In genomic region chr12:49740930-49741881, GRCh38 we compare ENCODE assay signal across 1 cellular context.
TF ChIP-seq lines count a peak whose summit lies in the region.

Gene TMBIM6, plus strand, starts transcription at chr12:49741557. Its CDS starts 10,937 bp downstream, at chr12:49752494.

TF ChIP-seq in SK-N-SH, 30 proteins besides CTCF, POLR2A, EP300 and RAD21 (continued from another document):
- TF ChIP-seq REST (IDR thresholded peaks at IDR 0.05; ENCODE audit: low read depth, low read length) (peak; percentile 78; the same call in 1 of the 2 replicates), USF2 (IDR thresholded peaks at IDR 0.05; ENCODE audit: borderline replicate concordance, low read depth, low read length) (no peak), RXRA (IDR thresholded peaks at IDR 0.05; ENCODE audit: borderline replicate concordance, low read depth) (no peak; the same call in 1 of the 2 replicates), YY1 (IDR thresholded peaks at IDR 0.05; ENCODE audit: low read depth) (peak; percentile 39; the same call in 1 of the 2 replicates), RCOR1 (IDR thresholded peaks at IDR 0.05; ENCODE audit: low read length) (no peak; the same call in 1 of the 2 replicates), JUND (IDR thresholded peaks at IDR 0.05) (no peak), ELF1 (IDR thresholded peaks at IDR 0.05) (peak; percentile 72), TAF1 (IDR thresholded peaks at IDR 0.05; ENCODE audit: borderline replicate concordance, low read depth, low read length) (peak; percentile 100), POLR2AphosphoS5 (IDR thresholded peaks at IDR 0.05; ENCODE audit: low read depth, low read length) (peak; percentile 99), MEF2A (IDR thresholded peaks at IDR 0.05; ENCODE audit: borderline replicate concordance, low read depth) (no peak), GABPA (IDR thresholded peaks at IDR 0.05; ENCODE audit: low read depth) (peak; percentile 95), ZBTB33 (IDR thresholded peaks at IDR 0.05; ENCODE audit: borderline replicate concordance, low read depth) (no peak), FOSL2 (IDR thresholded peaks at IDR 0.05; ENCODE audit: borderline replicate concordance, low read depth) (no peak), SMC3 (IDR thresholded peaks at IDR 0.05; ENCODE audit: low read depth, low read length) (peak; percentile 32; the same call in 1 of the 2 replicates), FOXJ3 (CRISPR knock-in tag; IDR thresholded peaks at IDR 0.05) (0 out of 2 replicates have a peak, but pooled peaks have one; percentile 38), MAX (IDR thresholded peaks at IDR 0.05; ENCODE audit: low read depth) (peak; percentile 53), SIN3A (IDR thresholded peaks at IDR 0.05; ENCODE audit: borderline replicate concordance, low read depth, low read length) (peak; percentile 71; the same call in 1 of the 2 replicates), CHD2 (IDR thresholded peaks at IDR 0.05; ENCODE audit: low read length, partially characterized antibody) (no peak), RFX5 (IDR thresholded peaks at IDR 0.05; ENCODE audit: low read length) (peak; percentile 81)
